In genomic region chr5:98965226-98965625, GRCh38 we compare ENCODE assay signal across 7 cellular contexts.
"Had no signal": no experiment of that assay in that cellular context is flagged by ENCODE, and none has a peak within 500 bp of the region (broad histone marks: within the 10 kb centered on the region; RNA-seq: fewer than 3 reads in every experiment).

No MANE protein-coding gene starts in this region.

- H3K9me3 ChIP-seq: HAP-1 had no signal

- H2AFZ ChIP-seq: GM23338 had no signal

- ATAC-seq: GM23338, HCT116 had no signal

- DNase-seq: H7, HFFc6 had no signal

- H3K9ac ChIP-seq: KMS-11 had no signal

- H3K4me2 ChIP-seq: GM23338, KMS-11 had no signal

- H3K36me3 ChIP-seq: HAP-1 had no signal

- H3K4me3 ChIP-seq: GM23338, HAP-1 had no signal

- H3K27ac ChIP-seq: HL-60, KMS-11 had no signal
